1 cellular context compared by ENCODE assay signal in genomic region chr11:26839911-26840705, GRCh38.
TF ChIP-seq lines count a peak whose summit lies in the region.

No MANE protein-coding gene starts in this region.

TF ChIP-seq in WTC11, 78 proteins besides CTCF, POLR2A, EP300 and RAD21 (continued from another document):
- TF ChIP-seq, protein P1, sequence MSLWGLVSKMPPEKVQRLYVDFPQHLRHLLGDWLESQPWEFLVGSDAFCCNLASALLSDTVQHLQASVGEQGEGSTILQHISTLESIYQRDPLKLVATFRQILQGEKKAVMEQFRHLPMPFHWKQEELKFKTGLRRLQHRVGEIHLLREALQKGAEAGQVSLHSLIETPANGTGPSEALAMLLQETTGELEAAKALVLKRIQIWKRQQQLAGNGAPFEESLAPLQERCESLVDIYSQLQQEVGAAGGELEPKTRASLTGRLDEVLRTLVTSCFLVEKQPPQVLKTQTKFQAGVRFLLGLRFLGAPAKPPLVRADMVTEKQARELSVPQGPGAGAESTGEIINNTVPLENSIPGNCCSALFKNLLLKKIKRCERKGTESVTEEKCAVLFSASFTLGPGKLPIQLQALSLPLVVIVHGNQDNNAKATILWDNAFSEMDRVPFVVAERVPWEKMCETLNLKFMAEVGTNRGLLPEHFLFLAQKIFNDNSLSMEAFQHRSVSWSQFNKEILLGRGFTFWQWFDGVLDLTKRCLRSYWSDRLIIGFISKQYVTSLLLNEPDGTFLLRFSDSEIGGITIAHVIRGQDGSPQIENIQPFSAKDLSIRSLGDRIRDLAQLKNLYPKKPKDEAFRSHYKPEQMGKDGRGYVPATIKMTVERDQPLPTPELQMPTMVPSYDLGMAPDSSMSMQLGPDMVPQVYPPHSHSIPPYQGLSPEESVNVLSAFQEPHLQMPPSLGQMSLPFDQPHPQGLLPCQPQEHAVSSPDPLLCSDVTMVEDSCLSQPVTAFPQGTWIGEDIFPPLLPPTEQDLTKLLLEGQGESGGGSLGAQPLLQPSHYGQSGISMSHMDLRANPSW (CRISPR knock-in tag; conservative IDR thresholded peaks at IDR 0.05; ENCODE audit: low read depth), result no peak
- TF ChIP-seq MYBL2 (CRISPR knock-in tag; IDR thresholded peaks at IDR 0.05), result no peak
